9 cellular contexts compared by ENCODE assay signal in genomic region chrX:39491548-39492297, GRCh38.
A peak's percentile ranks its signal among the peaks of the same experiment; 100 is the strongest.
DNase-seq lines count a peak whose midpoint lies in the region; ATAC-seq and TF ChIP-seq lines count a peak whose summit lies in the region.
"Had no signal": no experiment of that assay in that cellular context is flagged by ENCODE, and none has a peak within 500 bp of the region (broad histone marks: within the 10 kb centered on the region; RNA-seq: fewer than 3 reads in every experiment).

No MANE protein-coding gene starts in this region.

- peaks cover 2% of the 10 kb centered on the region for H3K27me3 Mint-ChIP-seq in H9 (ENCODE audit: low read depth)

- H3K4me1 Mint-ChIP-seq in H9 = peaks cover 0 to 4% of the 10 kb centered on the region in 2 experiments; a peak in 3 of 4 replicates

- no peak overlapping the region for H3K23ac ChIP-seq in H9 (ENCODE audit: insufficient read length, low read depth, low read length)

- H3K36me3 ChIP-seq in heart right ventricle (no peaks in the 10 kb centered on the region), Peyer's patch (no peaks in the 10 kb centered on the region), left ventricle myocardium inferior (no peaks in the 10 kb centered on the region)

- H2BK15ac ChIP-seq in H9 (ENCODE audit: low read depth, low read length) = no peak overlapping the region

- no peak overlapping the region for H3K4ac ChIP-seq in H9 (ENCODE audit: low read depth, low read length)

- H3K14ac ChIP-seq in H9 (ENCODE audit: insufficient read depth, low read length) = no peak overlapping the region

- H2BK120ac ChIP-seq in H9 (ENCODE audit: low read depth, low read length, poor library complexity, severe bottlenecking) = no peak overlapping the region

- H3K27ac Mint-ChIP-seq in H9 = no peak overlapping the region

- WGBS in heart right ventricle, 2 donors = 71 to 77% methylated on average over 10 of the region's 10 CpGs
- WGBS in H9 (ENCODE audit: extremely low coverage, insufficient read length, low lambda C conversion rate) = no CpG with 5 or more reads among the region's 10 CpGs

- no peaks in the 10 kb centered on the region for H3K79me1 ChIP-seq in H9 (ENCODE audit: insufficient read depth, low read depth, low read length, poor library complexity, severe bottlenecking)

- no peak overlapping the region for H2BK20ac ChIP-seq in H9 (ENCODE audit: low read depth, low read length, poor library complexity, severe bottlenecking)

- TF ChIP-seq CTCF in heart right ventricle (IDR thresholded peaks at IDR 0.05) (no peak), Peyer's patch (IDR thresholded peaks at IDR 0.05) (no peak), left ventricle myocardium inferior (IDR thresholded peaks at IDR 0.05; ENCODE audit: borderline replicate concordance) (no peak), H9 (conservative IDR thresholded peaks at IDR 0.05) (no peak)

- no peaks in the 10 kb centered on the region for H4K20me1 ChIP-seq in H9 (ENCODE audit: control insufficient read depth, insufficient read depth, insufficient read length)

- H3K36me3 Mint-ChIP-seq in H9 (ENCODE audit: insufficient read depth in 1 of 3, low read depth in 3 of 3) = peaks cover 0 to 3% (median 1%) of the 10 kb centered on the region in 3 experiments; a peak in 3 of 7 replicates

- ATAC-seq in left ventricle myocardium superior (peak; percentile 33), heart right ventricle (no peak)
- ATAC-seq: Panc1 had no signal

- no peaks in the 10 kb centered on the region for H3K79me2 ChIP-seq in H9 (ENCODE audit: insufficient read depth, low read length)

- H4K91ac ChIP-seq in H9 (ENCODE audit: insufficient read length, low read depth, low read length) = no peak overlapping the region

- H2BK12ac ChIP-seq in H9 (ENCODE audit: insufficient read length, low read depth, low read length) = no peak overlapping the region

- no peaks in the 10 kb centered on the region for H3K9me3 ChIP-seq in heart right ventricle
- no peaks in the 10 kb centered on the region for H3K9me3 ChIP-seq in Peyer's patch
- no peaks in the 10 kb centered on the region for H3K9me3 ChIP-seq in left ventricle myocardium inferior (replicated peaks)
- no peaks in the 10 kb centered on the region for H3K9me3 ChIP-seq in H9 (ENCODE audit: control insufficient read depth, low read depth, low read length)

- H3K18ac ChIP-seq in H9 (ENCODE audit: insufficient read length, low read depth, low read length) = no peak overlapping the region

- no peak overlapping the region for H3K4me2 ChIP-seq in H9 (ENCODE audit: insufficient read depth, insufficient read length, low read length)

- H2AK5ac ChIP-seq in H9 (ENCODE audit: insufficient read length, low read length) = no peak overlapping the region

- no peak for DNase-seq in left ventricle myocardium superior
- no peak for DNase-seq in heart right ventricle
- DNase-seq in Peyer's patch = peak in 2 of 3 donors; percentile 60 to 67
- peak; percentile 21 for DNase-seq in activated effector memory CD4-positive, alpha-beta T cell treated with Interleukin-2 at 50 U/mL for 16 hours
- DNase-seq in stimulated activated CD4-positive, alpha-beta T cell treated with anti-CD3 and anti-CD28 coated beads, Interleukin-4, amount 100 ng/mL, for 24 hours = peak; percentile 54
- DNase-seq in left ventricle myocardium inferior = no peak
- no peak for DNase-seq in H9
- no peak for DNase-seq in HuH-7.5 (ENCODE audit: low spot score)

- H3K4me1 ChIP-seq in heart right ventricle (peaks cover 0 to 26% (median 0%) of the 10 kb centered on the region in 9 donors), Peyer's patch (peaks cover 0 to 9% (median 3%) of the 10 kb centered on the region in 4 donors), left ventricle myocardium inferior (no peaks in the 10 kb centered on the region), H9 (ENCODE audit: insufficient read depth, low read length) (no peaks in the 10 kb centered on the region; the same call in 1 of the 2 replicates)

- H3K56ac ChIP-seq in H9 (ENCODE audit: insufficient read length, low read depth, low read length) = no peak overlapping the region

- H4K8ac ChIP-seq in H9 (replicated peaks; ENCODE audit: insufficient read length, low read depth, low read length) = no peak overlapping the region

- H3K27me3 ChIP-seq in heart right ventricle (peaks cover 0 to 19% (median 0%) of the 10 kb centered on the region in 7 donors), Peyer's patch (no peaks in the 10 kb centered on the region), left ventricle myocardium inferior (ENCODE audit: low read depth) (no peaks in the 10 kb centered on the region), H9 (ENCODE audit: insufficient read depth, low read length) (no peaks in the 10 kb centered on the region)

- no peak for TF ChIP-seq POLR2A in Peyer's patch (IDR thresholded peaks at IDR 0.05)

- H3K4me3 Mint-ChIP-seq in H9 = no peak overlapping the region

- no peak overlapping the region for H4K5ac ChIP-seq in H9 (ENCODE audit: insufficient read length, low read depth, low read length)

- H3K27ac ChIP-seq in heart right ventricle (no peak overlapping the region), Peyer's patch (peak overlapping the region in 3 of 4 donors; percentile 22 to 77 (median 50)), left ventricle myocardium inferior (replicated peaks) (no peak overlapping the region), H9 (ENCODE audit: insufficient read length, low read depth, low read length) (no peak overlapping the region)

- intact Hi-C loops in left ventricle myocardium superior (cut with micrococcal nuclease) = no loop called here
- intact Hi-C loops in heart right ventricle (cut with DNase I) = no loop called here
- intact Hi-C loops in left ventricle myocardium inferior (cut with micrococcal nuclease) = no loop called here

- H3K9me3 Mint-ChIP-seq in H9 = peaks cover 55 to 70% of the 10 kb centered on the region in 2 experiments

- H3T11ph ChIP-seq in H9 (ENCODE audit: low read length) = no peak overlapping the region

- H3K23me2 ChIP-seq in H9 (ENCODE audit: insufficient read length, low read depth, low read length, poor library complexity, severe bottlenecking) = no peaks in the 10 kb centered on the region

- H3K9ac ChIP-seq in H9 (ENCODE audit: extremely low read depth, insufficient read length, low read length) = no peak overlapping the region

- H2AFZ ChIP-seq in H9 (ENCODE audit: low read length) = no peak overlapping the region

- H2BK5ac ChIP-seq in H9 (ENCODE audit: insufficient read length, low read length) = no peak overlapping the region

- H3K4me3 ChIP-seq in heart right ventricle (no peak overlapping the region), Peyer's patch (no peak overlapping the region), left ventricle myocardium inferior (no peak overlapping the region)

Comparison
In these comparisons a context has a peak if more than half of its experiments do, and no peak if none do; other contexts are left out.
1. DNase-seq: peak in Peyer's patch (2 of 3), activated effector memory CD4-positive, alpha-beta T cell treated with Interleukin-2 at 50 U/mL for 16 hours (single experiment) and stimulated activated CD4-positive, alpha-beta T cell treated with anti-CD3 and anti-CD28 coated beads, Interleukin-4, amount 100 ng/mL, for 24 hours (single experiment); none in left ventricle myocardium superior (single experiment), heart right ventricle (0 of 2), left ventricle myocardium inferior (single experiment), H9 (single experiment) and HuH-7.5 (single experiment).
2. H3K27ac ChIP-seq: peak in Peyer's patch (3 of 4); none in heart right ventricle (0 of 10), left ventricle myocardium inferior (single experiment) and H9 (single experiment).